Comparison of ENCODE assay signal across 8 cellular contexts in genomic region chr5:107673106-107673367, GRCh38. TPM values are rescaled to one million over a fixed set of nuclear protein-coding genes. Genes with fewer than 3 reads are reported as not detected.
DNase-seq lines count a peak whose midpoint lies in the region; ATAC-seq and TF ChIP-seq lines count a peak whose summit lies in the region.

No MANE protein-coding gene starts in this region.

- H3K27me3 ChIP-seq in BE2C (no peaks in the 10 kb centered on the region), HUES64 (ENCODE audit: insufficient read depth, low read length) (peaks cover 25% of the 10 kb centered on the region)

- no peaks in the 10 kb centered on the region for H3K9me3 Mint-ChIP-seq in central memory CD8-positive, alpha-beta T cell
- peaks cover 0 to 5% (median 0%) of the 10 kb centered on the region in 7 donors for H3K9me3 Mint-ChIP-seq in naive B cell

- peaks cover 91% of the 10 kb centered on the region for H3K27me3 Mint-ChIP-seq in central memory CD8-positive, alpha-beta T cell
- peaks cover 49 to 80% (median 74%) of the 10 kb centered on the region in 3 donors for H3K27me3 Mint-ChIP-seq in naive B cell

- H3K36me3 ChIP-seq in BE2C (no peaks in the 10 kb centered on the region), HUES64 (ENCODE audit: insufficient read depth, low read length) (no peaks in the 10 kb centered on the region)

- H3K4me1 ChIP-seq in BE2C (no peaks in the 10 kb centered on the region), HUES64 (ENCODE audit: insufficient read depth, low read length) (peaks cover 23% of the 10 kb centered on the region)

- H3K27ac ChIP-seq in HUES64 (ENCODE audit: low read depth, low read length): peak overlapping the region; percentile 62; the same call in 1 of the 2 replicates

- no peak overlapping the region for H3K27ac Mint-ChIP-seq in central memory CD8-positive, alpha-beta T cell (ENCODE audit: low read depth)
- no peak overlapping the region for H3K27ac Mint-ChIP-seq in naive B cell

- in situ Hi-C loops in ACHN (cut with HindIII; ENCODE audit: low pct_ligation_motif_present, low pct_unique_long_range_greater_than_20kb, low sequenced_read_pairs): no loop called here

- peaks cover 35% of the 10 kb centered on the region for H3K4me1 Mint-ChIP-seq in central memory CD8-positive, alpha-beta T cell
- peaks cover 21 to 43% (median 33%) of the 10 kb centered on the region in 3 donors for H3K4me1 Mint-ChIP-seq in naive B cell

- peak overlapping the region; percentile 72 for H3K9ac ChIP-seq in HUES64 (ENCODE audit: low read depth, low read length)

- H3K4me3 ChIP-seq in BE2C (ENCODE audit: low read depth, low read length) (peak overlapping the region; percentile 87), HUES64 (ENCODE audit: low read length) (peak overlapping the region; percentile 93)

- DNase-seq in BE2C: no peak
- no peak for DNase-seq in central memory CD8-positive, alpha-beta T cell (ENCODE audit: low spot score in 2 of 2)
- DNase-seq in naive B cell: no peak
- DNase-seq in NCI-H2171 (lab: John Stamatoyannopoulos, UW): no peak
- DNase-seq in DMS153 treated with DMSO at 0.1 percent for 48 hours (lab: John Stamatoyannopoulos, UW; ENCODE audit: unreplicated experiment): no peak
- no peak for DNase-seq in ACHN

- H3K36me3 Mint-ChIP-seq in central memory CD8-positive, alpha-beta T cell (ENCODE audit: insufficient read depth): peaks cover 4% of the 10 kb centered on the region
- H3K36me3 Mint-ChIP-seq in naive B cell: no peaks in the 10 kb centered on the region

- H3K9me3 ChIP-seq in BE2C (no peaks in the 10 kb centered on the region), HUES64 (ENCODE audit: insufficient read depth, low read depth, low read length) (no peaks in the 10 kb centered on the region)

- no peak for ATAC-seq in central memory CD8-positive, alpha-beta T cell (replicated peaks; ENCODE audit: extremely low read depth, poor library complexity, severe bottlenecking)
- ATAC-seq in naive B cell (ENCODE audit: low read depth in 2 of 2) (peak; percentile 8 to 16), HG03280 (IDR thresholded peaks at IDR 0.05; ENCODE audit: unreplicated experiment) (no peak)

- WGBS in HUES64: 0% methylated on average over 11 of the region's 11 CpGs

- peak overlapping the region; percentile 72 for H3K4me3 Mint-ChIP-seq in central memory CD8-positive, alpha-beta T cell
- H3K4me3 Mint-ChIP-seq in naive B cell: peak overlapping the region; percentile 73 to 91 (median 88)

- no peak for TF ChIP-seq CTCF in BE2C (IDR thresholded peaks at IDR 0.05; ENCODE audit: low read depth, low read length)

RNA-seq across cellular contexts. Expression of gene EFNA5, which starts 2.3 kb away (rescaled TPM):
- polyA plus RNA-seq in BE2C (2012; ENCODE audit: insufficient read depth, insufficient read length, low read depth): 8.1 TPM
- 12.5 TPM for polyA plus RNA-seq in HUES64 (2013, experiment 1 of 2)
- 10.6 TPM for polyA plus RNA-seq in HUES64 (2013, experiment 2 of 2)
- not detected for polyA plus RNA-seq in naive B cell (ENCODE audit: low read depth in 6 of 6)

Comparison
In these comparisons a context has a peak if more than half of its experiments do, and no peak if none do; other contexts are left out.
1. ATAC-seq: peak in naive B cell (2 of 2); none in central memory CD8-positive, alpha-beta T cell (single experiment) and HG03280 (single experiment).